Comparison of ENCODE assay signal across 31 cellular contexts in genomic region chr11:365831-366230, GRCh38. TPM values are rescaled to one million over a fixed set of nuclear protein-coding genes. Genes with fewer than 3 reads are reported as not detected.
"Had no signal": no experiment of that assay in that cellular context is flagged by ENCODE, and none has a peak within 500 bp of the region (broad histone marks: within the 10 kb centered on the region; RNA-seq: fewer than 3 reads in every experiment).

No MANE protein-coding gene starts in this region.

- H3K27ac ChIP-seq: body of pancreas, esophagus muscularis mucosa, foreskin keratinocyte, gastrocnemius medialis had no signal

- H3K4me3 ChIP-seq: body of pancreas, esophagus muscularis mucosa, gastrocnemius medialis had no signal

- H3K4me1 ChIP-seq: foreskin keratinocyte had no signal

- DNase-seq: activated CD4-positive, alpha-beta memory T cell treated with anti-CD3 and anti-CD28 coated beads for 36 hours; activated CD4-positive, alpha-beta T cell treated with anti-CD3 and anti-CD28 coated beads for 36 hours; activated CD4-positive, alpha-beta T cell treated with anti-CD3 and anti-CD28 coated beads, Interleukin-2, amount 10 ng/mL, durations not matched to agents 24 days and 14 days; activated CD4-positive, CD25-positive, alpha-beta regulatory T cell; activated CD4-positive, CD25-positive, alpha-beta regulatory T cell treated with anti-CD3 and anti-CD28 coated beads, Interleukin-2, amount 50 U/mL, for 72 hours; activated CD8-positive, alpha-beta memory T cell treated with anti-CD3 and anti-CD28 coated beads, Interleukin-2, amount 10 ng/mL, durations not matched to agents 7 days and 5 days; activated CD8-positive, alpha-beta memory T cell treated with anti-CD3 and anti-CD28 coated beads, Interleukin-2, amount 50 U/mL, for 4 hours; activated CD8-positive, alpha-beta T cell treated with anti-CD3 and anti-CD28 coated beads, Interleukin-2, amount 10 ng/mL, durations not matched to agents 7 days and 5 days; activated naive CD4-positive, alpha-beta T cell; activated naive CD4-positive, alpha-beta T cell treated with anti-CD3 and anti-CD28 coated beads, Interleukin-2, amount 10 ng/mL, durations not matched to agents 7 days and 5 days; activated naive CD8-positive, alpha-beta T cell treated with anti-CD3 and anti-CD28 coated beads, Interleukin-2, amount 10 ng/mL, durations not matched to agents 7 days and 5 days; activated T-cell treated with anti-CD3 and anti-CD28 coated beads, Interleukin-2, amount 50 U/mL, for 1 hour; activated T-cell treated with anti-CD3 and anti-CD28 coated beads, Interleukin-2, amount 50 U/mL, for 48 hours; anterior cingulate cortex; body of pancreas; caudate nucleus; cortex of kidney; dermis blood vessel endothelial cell; effector CD4-positive, alpha-beta T cell; effector memory CD8-positive, alpha-beta T cell; erythroblast; foreskin keratinocyte; gastrocnemius medialis; glutamatergic neuron; T-helper 2 cell had no signal

- H3K36me3 Mint-ChIP-seq: activated CD8-positive, alpha-beta memory T cell treated with anti-CD3 and anti-CD28 coated beads, Interleukin-2, amount 10 ng/mL, durations not matched to agents 7 days and 5 days; activated naive CD8-positive, alpha-beta T cell treated with anti-CD3 and anti-CD28 coated beads, Interleukin-2, amount 10 ng/mL, durations not matched to agents 7 days and 5 days had no signal

- H3K4me3 Mint-ChIP-seq: activated CD4-positive, alpha-beta memory T cell treated with anti-CD3 and anti-CD28 coated beads for 36 hours; activated CD4-positive, alpha-beta T cell treated with anti-CD3 and anti-CD28 coated beads for 36 hours; activated CD4-positive, alpha-beta T cell treated with anti-CD3 and anti-CD28 coated beads, Interleukin-2, amount 10 ng/mL, durations not matched to agents 24 days and 14 days; activated CD8-positive, alpha-beta memory T cell treated with anti-CD3 and anti-CD28 coated beads, Interleukin-2, amount 10 ng/mL, durations not matched to agents 7 days and 5 days; activated CD8-positive, alpha-beta T cell treated with anti-CD3 and anti-CD28 coated beads, Interleukin-2, amount 10 ng/mL, durations not matched to agents 7 days and 5 days; activated naive CD4-positive, alpha-beta T cell treated with anti-CD3 and anti-CD28 coated beads, Interleukin-2, amount 10 ng/mL, durations not matched to agents 7 days and 5 days; activated naive CD8-positive, alpha-beta T cell treated with anti-CD3 and anti-CD28 coated beads, Interleukin-2, amount 10 ng/mL, durations not matched to agents 7 days and 5 days; activated T-helper 1 cell treated with anti-CD3 and anti-CD28 coated beads, Interleukin-12 subunit alpha, Interleukin-12 subunit beta, Interleukin-2, Interleukin-4 antibody, amounts not matched to agents 30 ng/mL and 10 ng/mL and 1 ng/mL, durations not matched to agents 14 hours and 24 hours and 36 hours; effector memory CD8-positive, alpha-beta T cell had no signal

- H3K27ac Mint-ChIP-seq: activated CD4-positive, alpha-beta memory T cell treated with anti-CD3 and anti-CD28 coated beads for 36 hours; activated CD4-positive, alpha-beta T cell treated with anti-CD3 and anti-CD28 coated beads for 36 hours; activated CD4-positive, alpha-beta T cell treated with anti-CD3 and anti-CD28 coated beads, Interleukin-2, amount 10 ng/mL, durations not matched to agents 24 days and 14 days; activated CD8-positive, alpha-beta memory T cell treated with anti-CD3 and anti-CD28 coated beads, Interleukin-2, amount 10 ng/mL, durations not matched to agents 7 days and 5 days; activated CD8-positive, alpha-beta T cell treated with anti-CD3 and anti-CD28 coated beads, Interleukin-2, amount 10 ng/mL, durations not matched to agents 7 days and 5 days; activated naive CD4-positive, alpha-beta T cell treated with anti-CD3 and anti-CD28 coated beads, Interleukin-2, amount 10 ng/mL, durations not matched to agents 7 days and 5 days; activated naive CD4-positive, alpha-beta T cell treated with anti-CD3 and anti-CD28 coated beads, Interleukin-2, amount 50 U/mL, for 72 hours; activated naive CD8-positive, alpha-beta T cell treated with anti-CD3 and anti-CD28 coated beads, Interleukin-2, amount 10 ng/mL, durations not matched to agents 7 days and 5 days; activated T-helper 1 cell treated with anti-CD3 and anti-CD28 coated beads, Interleukin-12 subunit alpha, Interleukin-12 subunit beta, Interleukin-2, Interleukin-4 antibody, amounts not matched to agents 30 ng/mL and 10 ng/mL and 1 ng/mL, durations not matched to agents 14 hours and 24 hours and 36 hours; activated T-helper 2 cell treated with anti-CD3 and anti-CD28 coated beads, Interferon-gamma antibody, Interleukin-2, Interleukin-4, amounts not matched to agents 10 μg/mL and 5 μg/mL and 100 μg/mL, durations not matched to agents 14 hours and 24 hours and 36 hours; effector memory CD8-positive, alpha-beta T cell had no signal

- H3K36me3 ChIP-seq: esophagus muscularis mucosa, gastrocnemius medialis had no signal

- H3K9me3 ChIP-seq: gastrocnemius medialis had no signal

- FAIRE-seq: colon had no signal

- ATAC-seq: activated CD4-positive, alpha-beta T cell treated with anti-CD3 and anti-CD28 coated beads for 36 hours; activated CD8-positive, alpha-beta memory T cell treated with anti-CD3 and anti-CD28 coated beads, Interleukin-2, amount 10 ng/mL, durations not matched to agents 7 days and 5 days; activated CD8-positive, alpha-beta T cell treated with anti-CD3 and anti-CD28 coated beads, Interleukin-2, amount 10 ng/mL, durations not matched to agents 7 days and 5 days; activated naive CD4-positive, alpha-beta T cell treated with anti-CD3 and anti-CD28 coated beads, Interleukin-2, amount 50 U/mL, for 72 hours; body of pancreas; effector memory CD8-positive, alpha-beta T cell; foreskin keratinocyte; gastrocnemius medialis had no signal

- H3K9me3 Mint-ChIP-seq: activated CD4-positive, alpha-beta T cell treated with anti-CD3 and anti-CD28 coated beads, Interleukin-2, amount 10 ng/mL, durations not matched to agents 24 days and 14 days; activated naive CD8-positive, alpha-beta T cell treated with anti-CD3 and anti-CD28 coated beads, Interleukin-2, amount 10 ng/mL, durations not matched to agents 7 days and 5 days; activated T-helper 1 cell treated with anti-CD3 and anti-CD28 coated beads, Interleukin-12 subunit alpha, Interleukin-12 subunit beta, Interleukin-2, Interleukin-4 antibody, amounts not matched to agents 30 ng/mL and 10 ng/mL and 1 ng/mL, durations not matched to agents 14 hours and 24 hours and 36 hours; activated T-helper 2 cell treated with anti-CD3 and anti-CD28 coated beads, Interferon-gamma antibody, Interleukin-2, Interleukin-4, amounts not matched to agents 10 μg/mL and 5 μg/mL and 100 μg/mL, durations not matched to agents 14 hours and 24 hours and 36 hours; effector memory CD8-positive, alpha-beta T cell had no signal

RNA-seq across cellular contexts. Expression of gene B4GALNT4, which starts 3.5 kb away (rescaled TPM):
- total RNA-seq: gastrocnemius medialis had no signal

RNA-seq across cellular contexts. Expression of gene PKP3, which starts 28.2 kb away (rescaled TPM):
- total RNA-seq: activated CD4-positive, alpha-beta T cell treated with anti-CD3 and anti-CD28 coated beads, Interleukin-2, amount 10 ng/mL, durations not matched to agents 24 days and 14 days; activated T-helper 1 cell treated with anti-CD3 and anti-CD28 coated beads, Interleukin-12 subunit alpha, Interleukin-12 subunit beta, Interleukin-2, Interleukin-4 antibody, amounts not matched to agents 30 ng/mL and 10 ng/mL and 1 ng/mL, durations not matched to agents 14 hours and 24 hours and 36 hours; activated T-helper 2 cell treated with anti-CD3 and anti-CD28 coated beads, Interferon-gamma antibody, Interleukin-2, Interleukin-4, amounts not matched to agents 10 μg/mL and 5 μg/mL and 100 μg/mL, durations not matched to agents 14 hours and 24 hours and 36 hours; T-helper 1 cell treated with Interleukin-12 subunit alpha and Interleukin-12 subunit beta and Interleukin-4 antibody, amounts not matched to agents 30 ng/mL and 1 ng/mL, for 36 hours had no signal
